In the genomic region with DNA sequence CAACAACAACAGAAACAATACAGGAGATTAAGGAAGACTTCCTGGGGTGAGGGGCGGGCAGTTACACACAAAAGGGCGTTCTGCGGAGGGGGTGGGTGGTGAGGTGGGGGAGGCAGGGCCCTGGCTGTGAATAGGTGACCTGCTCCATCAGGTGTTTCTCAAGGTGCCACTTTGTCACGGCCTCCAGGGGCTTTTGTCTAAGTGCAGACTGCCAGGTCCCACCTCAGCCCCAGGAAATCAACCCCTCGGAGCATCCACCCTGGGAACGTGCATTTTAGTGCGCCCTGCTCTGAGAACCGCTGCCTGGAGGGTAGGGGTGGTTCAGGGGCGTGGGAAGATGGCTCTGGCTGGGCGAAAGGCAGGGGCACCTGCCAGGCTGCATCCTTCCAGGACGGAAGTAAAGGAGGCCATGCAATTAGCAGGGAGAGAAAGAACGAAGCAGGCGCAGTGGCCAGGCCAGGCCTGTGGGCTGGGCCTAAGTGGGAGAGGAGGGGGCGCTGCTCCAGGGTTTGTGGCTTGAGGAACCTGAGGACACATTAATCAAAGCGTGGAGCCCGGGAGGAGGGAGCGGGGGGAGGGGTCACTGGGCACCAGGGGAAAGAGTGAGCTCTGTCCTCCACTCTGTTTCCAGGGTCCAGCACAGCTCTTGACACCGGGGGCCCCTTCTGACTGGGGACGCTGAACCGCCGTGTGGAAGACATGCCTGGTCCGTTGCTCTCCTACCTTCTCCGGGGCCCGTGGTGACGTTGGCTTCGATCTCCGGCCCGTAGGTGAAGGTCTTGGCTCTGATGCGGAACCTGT, we compare ENCODE assay signal across 19 cellular contexts. TPM values are rescaled to one million over a fixed set of nuclear protein-coding genes. Genes with fewer than 3 reads are reported as not detected.
DNase-seq lines count a peak whose midpoint lies in the region; ATAC-seq and TF ChIP-seq lines count a peak whose summit lies in the region.
"Had no signal": no experiment of that assay in that cellular context is flagged by ENCODE, and none has a peak within 500 bp of the region (broad histone marks: within the 10 kb centered on the region; RNA-seq: fewer than 3 reads in every experiment).

No MANE protein-coding gene starts in this region.

- H3K4me1 ChIP-seq in left ventricle myocardium inferior = peaks cover 65% of the 10 kb centered on the region

- no peak for TF ChIP-seq CTCF in left ventricle myocardium inferior (IDR thresholded peaks at IDR 0.05; ENCODE audit: borderline replicate concordance)
- TF ChIP-seq CTCF in WERI-Rb-1 (IDR thresholded peaks at IDR 0.05; ENCODE audit: low read depth, low read length) = no peak

- ATAC-seq in Right ventricle myocardium inferior = no peak
- ATAC-seq: effector memory CD8-positive, alpha-beta T cell; natural killer cell treated with Interleukin-12 subunit alpha and Interleukin-12 subunit beta and Interleukin-15 and Interleukin-18, amount 100 ng/mL, for 72 hours had no signal

- H3K9me3 ChIP-seq in left ventricle myocardium inferior (replicated peaks) = no peaks in the 10 kb centered on the region
- H3K9me3 ChIP-seq in WERI-Rb-1 (ENCODE audit: severe bottlenecking) = no peaks in the 10 kb centered on the region
- H3K9me3 ChIP-seq: heart left ventricle had no signal

- DNase-seq in Right ventricle myocardium inferior (ENCODE audit: missing footprints) (peak; percentile 45), left ventricle myocardium inferior (no peak), WERI-Rb-1 (peak; percentile 69), iPS-NIHi11 (ENCODE audit: low spot score) (peak; percentile 68), retina (peak; percentile 66), activated gamma-delta T cell (lab: John Stamatoyannopoulos, UW) (no peak), COLO668 (lab: John Stamatoyannopoulos, UW; ENCODE audit: unreplicated experiment) (no peak)
- DNase-seq in stimulated activated CD4-positive, alpha-beta T cell treated with anti-CD3 and anti-CD28 coated beads, Interleukin-1b, Interleukin-23, amount 100 ng/mL, for 48 hours = no peak
- DNase-seq: activated CD4-positive, alpha-beta memory T cell treated with anti-CD3 and anti-CD28 coated beads for 36 hours; activated naive CD4-positive, alpha-beta T cell treated with anti-CD3 and anti-CD28 coated beads for 36 hours; cerebellar nuclear complex; effector memory CD8-positive, alpha-beta T cell; heart left ventricle; HFFc6; NCI-H748 treated with DMSO at 0.1 percent for 48 hours; PC-9; stimulated activated CD4-positive, alpha-beta T cell treated with anti-CD3 and anti-CD28 coated beads, Interleukin-15, amount 100 ng/mL, for 24 hours had no signal

- intact Hi-C loops in Right ventricle myocardium inferior (cut with DNase I) (loop anchor here (10.0 kb wide), 1 partner anchor 636 kb away; no protein-coding TSS in a partner anchor), left ventricle myocardium inferior (cut with micrococcal nuclease) (no loop called here)

- H3K36me3 ChIP-seq in left ventricle myocardium inferior (no peaks in the 10 kb centered on the region), WERI-Rb-1 (peaks cover 21% of the 10 kb centered on the region)
- H3K36me3 ChIP-seq: heart left ventricle had no signal

- H3K4me3 ChIP-seq in left ventricle myocardium inferior = no peak overlapping the region
- H3K4me3 ChIP-seq in WERI-Rb-1 (ENCODE audit: low read depth, low read length) = no peak overlapping the region
- H3K4me3 ChIP-seq: heart left ventricle, PC-9 had no signal

- H3K27ac ChIP-seq in left ventricle myocardium inferior (replicated peaks) (no peak overlapping the region), WERI-Rb-1 (0 out of 2 replicates have a peak overlapping the region, but pooled peaks have one; percentile 17)
- H3K27ac ChIP-seq: KMS-11, PC-9 had no signal

- H3K27me3 ChIP-seq in left ventricle myocardium inferior (ENCODE audit: low read depth) (no peaks in the 10 kb centered on the region), WERI-Rb-1 (ENCODE audit: insufficient read depth, low read depth, severe bottlenecking) (no peaks in the 10 kb centered on the region)
- H3K27me3 ChIP-seq: heart left ventricle had no signal

RNA-seq across cellular contexts. Expression of gene CDC42EP4, which starts 49.4 kb away (rescaled TPM):
- total RNA-seq in Right ventricle myocardium inferior = 58.8 TPM
- 34.0 TPM for total RNA-seq in left ventricle myocardium inferior

Comparison
In these comparisons a context has a peak if more than half of its experiments do, and no peak if none do; other contexts are left out.
1. DNase-seq: peak in Right ventricle myocardium inferior (single experiment), WERI-Rb-1 (single experiment), iPS-NIHi11 (single experiment) and retina (single experiment); none in left ventricle myocardium inferior (single experiment), stimulated activated CD4-positive, alpha-beta T cell treated with anti-CD3 and anti-CD28 coated beads, Interleukin-1b, Interleukin-23, amount 100 ng/mL, for 48 hours (single experiment), activated gamma-delta T cell (single experiment) and COLO668 (single experiment).